7 cellular contexts compared by ENCODE assay signal in genomic region chr1:181951213-181951612, GRCh38.
"Had no signal": no experiment of that assay in that cellular context is flagged by ENCODE, and none has a peak within 500 bp of the region (broad histone marks: within the 10 kb centered on the region; RNA-seq: fewer than 3 reads in every experiment).

No MANE protein-coding gene starts in this region.

- H3K9ac ChIP-seq: GM23248, KMS-11 had no signal

- H3K27ac ChIP-seq: GM23248, KMS-11 had no signal

- FAIRE-seq: HTR-8/SVneo had no signal

- H3K4me2 ChIP-seq: KMS-11 had no signal

- DNase-seq: GM23248, H9, HCEC 1CT, Karpas-422, KBM-7 had no signal

- H3K4me3 ChIP-seq: GM23248 had no signal

- H2AFZ ChIP-seq: GM23248 had no signal
